Comparison of ENCODE assay signal across 8 cellular contexts in genomic region chr12:47223848-47224213, GRCh38.
DNase-seq lines count a peak whose midpoint lies in the region; ATAC-seq and FAIRE-seq lines count a peak whose summit lies in the region.

No MANE protein-coding gene starts in this region.

- no peaks in the 10 kb centered on the region for H3K9me3 ChIP-seq in iPS DF 6.9 (ENCODE audit: control insufficient read depth, insufficient read depth, low read length)
- H3K9me3 ChIP-seq in small intestine (ENCODE audit: control insufficient read depth, low read depth), result no peaks in the 10 kb centered on the region

- H3K4me1 Mint-ChIP-seq in activated CD4-positive, alpha-beta memory T cell treated with anti-CD3 and anti-CD28 coated beads, Interleukin-2, amount 10 ng/mL, durations not matched to agents 7 days and 5 days, result peaks cover 68% of the 10 kb centered on the region

- no peaks in the 10 kb centered on the region for H3K27me3 Mint-ChIP-seq in activated CD4-positive, alpha-beta memory T cell treated with anti-CD3 and anti-CD28 coated beads, Interleukin-2, amount 10 ng/mL, durations not matched to agents 7 days and 5 days

- H3K27ac ChIP-seq in iPS DF 6.9 (ENCODE audit: low read length) (peak overlapping the region; percentile 99), small intestine (ENCODE audit: low read depth in 1 of 2, low read length in 1 of 2) (peak overlapping the region in 1 of 2 donors; percentile 57)

- no peaks in the 10 kb centered on the region for H3K27me3 ChIP-seq in iPS DF 6.9 (ENCODE audit: control insufficient read depth, insufficient read depth, low read length)
- H3K27me3 ChIP-seq in small intestine (ENCODE audit: control insufficient read depth in 2 of 2, insufficient read depth in 2 of 2, low read length in 2 of 2), result no peaks in the 10 kb centered on the region

- POLR2A ChIA-PET in activated CD4-positive, alpha-beta memory T cell treated with anti-CD3 and anti-CD28 coated beads, Interleukin-2, amount 10 ng/mL, durations not matched to agents 7 days and 5 days (lab: Charles Lee), result interaction anchor here (1.0 kb wide), 1 partner anchor 17 kb away, joined by 3 read pairs; no protein-coding TSS in a partner anchor

- peak; percentile 25 for DNase-seq in DMS153 treated with DMSO at 0.1 percent for 48 hours (lab: John Stamatoyannopoulos, UW; ENCODE audit: unreplicated experiment)
- no peak for DNase-seq in DMS153 (lab: John Stamatoyannopoulos, UW)
- DNase-seq in activated CD4-positive, alpha-beta memory T cell treated with anti-CD3 and anti-CD28 coated beads, Interleukin-2, amount 10 ng/mL, durations not matched to agents 7 days and 5 days, result no peak
- DNase-seq in iPS DF 6.9 (ENCODE audit: low read depth, low spot score), result no peak
- DNase-seq in small intestine, result peak; percentile 74
- DNase-seq in activated CD4-positive, CD25-positive, alpha-beta regulatory T cell treated with anti-CD3 and anti-CD28 coated beads, Interleukin-2, amount 50 U/mL, for 72 hours, result no peak
- DNase-seq in HUDEP-2 (lab: John Stamatoyannopoulos, UW; ENCODE audit: unreplicated experiment in 76 of 76), result no peak

- no peak for ATAC-seq in HG02588 (IDR thresholded peaks at IDR 0.05; ENCODE audit: unreplicated experiment)

- no peak for FAIRE-seq in small intestine (lab: Jason Lieb, UNC)

- H3K4me3 ChIP-seq in iPS DF 6.9 (ENCODE audit: low read length) (no peak overlapping the region), small intestine (ENCODE audit: low read depth in 1 of 2, low read length in 2 of 2) (no peak overlapping the region)

- H3K27ac Mint-ChIP-seq in activated CD4-positive, alpha-beta memory T cell treated with anti-CD3 and anti-CD28 coated beads, Interleukin-2, amount 10 ng/mL, durations not matched to agents 7 days and 5 days, result peak overlapping the region; percentile 75

- H3K9me3 Mint-ChIP-seq in activated CD4-positive, alpha-beta memory T cell treated with anti-CD3 and anti-CD28 coated beads, Interleukin-2, amount 10 ng/mL, durations not matched to agents 7 days and 5 days, result no peaks in the 10 kb centered on the region

- H3K4me3 Mint-ChIP-seq in activated CD4-positive, alpha-beta memory T cell treated with anti-CD3 and anti-CD28 coated beads, Interleukin-2, amount 10 ng/mL, durations not matched to agents 7 days and 5 days, result peak overlapping the region; percentile 66

- H3K4me1 ChIP-seq in iPS DF 6.9 (ENCODE audit: control insufficient read depth, insufficient read depth, low read length), result peaks cover 2% of the 10 kb centered on the region; the same call in 1 of the 2 replicates
- peaks cover 0 to 13% of the 10 kb centered on the region in 2 donors for H3K4me1 ChIP-seq in small intestine (ENCODE audit: control insufficient read depth in 2 of 2, insufficient read depth in 1 of 2, low read depth in 1 of 2, low read length in 1 of 2)

- H3K36me3 ChIP-seq in iPS DF 6.9 (ENCODE audit: control insufficient read depth, insufficient read depth, low read length), result no peaks in the 10 kb centered on the region
- H3K36me3 ChIP-seq in small intestine (ENCODE audit: control insufficient read depth in 2 of 2, insufficient read depth in 2 of 2, low read length in 2 of 2), result no peaks in the 10 kb centered on the region

- CTCF ChIA-PET in activated CD4-positive, alpha-beta memory T cell treated with anti-CD3 and anti-CD28 coated beads, Interleukin-2, amount 10 ng/mL, durations not matched to agents 7 days and 5 days (lab: Charles Lee), result no interaction called here

- no CpG with 5 or more reads among the region's 4 CpGs for WGBS in iPS DF 6.9 (ENCODE audit: insufficient coverage, insufficient read length)
- WGBS in small intestine, 3 donors, result 5 to 14% (median 14%) methylated on average over 4 of the region's 4 CpGs

- peaks cover 65% of the 10 kb centered on the region for H3K36me3 Mint-ChIP-seq in activated CD4-positive, alpha-beta memory T cell treated with anti-CD3 and anti-CD28 coated beads, Interleukin-2, amount 10 ng/mL, durations not matched to agents 7 days and 5 days (ENCODE audit: low read depth)

Comparison
In these comparisons a context has a peak if more than half of its experiments do, and no peak if none do; other contexts are left out.
1. DNase-seq: peak in DMS153 treated with DMSO at 0.1 percent for 48 hours (single experiment) and small intestine (single experiment); none in DMS153 (single experiment), activated CD4-positive, alpha-beta memory T cell treated with anti-CD3 and anti-CD28 coated beads, Interleukin-2, amount 10 ng/mL, durations not matched to agents 7 days and 5 days (single experiment), iPS DF 6.9 (single experiment), activated CD4-positive, CD25-positive, alpha-beta regulatory T cell treated with anti-CD3 and anti-CD28 coated beads, Interleukin-2, amount 50 U/mL, for 72 hours (single experiment) and HUDEP-2 (0 of 76).